ENCODE assay signal across 17 cellular contexts in the genomic region with DNA sequence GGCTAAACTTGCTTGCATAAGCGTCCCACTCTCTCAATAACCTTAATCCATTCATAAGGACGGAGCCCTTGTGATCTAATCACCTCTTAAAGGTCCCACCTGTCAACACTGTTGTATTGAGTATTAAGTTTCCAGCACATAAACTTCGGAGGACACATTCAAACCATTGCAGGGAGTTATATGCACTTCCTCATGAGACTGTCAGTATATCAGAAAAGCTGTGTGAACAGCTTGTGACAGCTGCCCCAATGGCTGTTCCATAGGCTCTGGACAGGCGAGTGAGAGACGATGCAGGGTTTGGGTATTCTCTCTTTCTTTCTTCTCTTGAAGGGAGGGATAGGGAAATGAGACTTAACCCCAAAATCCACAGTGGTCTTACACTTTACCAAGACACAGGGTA.
A peak's percentile ranks its signal among the peaks of the same experiment; 100 is the strongest.
DNase-seq lines count a peak whose midpoint lies in the region; ATAC-seq and TF ChIP-seq lines count a peak whose summit lies in the region.
"Had no signal": no experiment of that assay in that cellular context is flagged by ENCODE, and none has a peak within 500 bp of the region (broad histone marks: within the 10 kb centered on the region; RNA-seq: fewer than 3 reads in every experiment).

No MANE protein-coding gene starts in this region.

- H3K9me3 Mint-ChIP-seq in stimulated activated memory B cell treated with anti-CD40 and anti-IgM and Interleukin-4, amounts not matched to agents 10 μg/mL and 1 μg/mL and 100 μg/mL, for 72 hours = peaks cover 3% of the 10 kb centered on the region
- no peaks in the 10 kb centered on the region for H3K9me3 Mint-ChIP-seq in endodermal cell
- H3K9me3 Mint-ChIP-seq: IgD-negative memory B cell had no signal

- H3K4me3 Mint-ChIP-seq in stimulated activated memory B cell treated with anti-CD40 and anti-IgM and Interleukin-4, amounts not matched to agents 10 μg/mL and 1 μg/mL and 100 μg/mL, for 72 hours = no peak overlapping the region
- no peak overlapping the region for H3K4me3 Mint-ChIP-seq in endodermal cell
- H3K4me3 Mint-ChIP-seq: CD8-positive, alpha-beta T cell; IgD-negative memory B cell had no signal

- TF ChIP-seq CTCF in DOHH2 (IDR thresholded peaks at IDR 0.05; ENCODE audit: low read depth, low read length, poor library complexity, severe bottlenecking) (no peak), GM20000 (IDR thresholded peaks at IDR 0.05; ENCODE audit: extremely low read depth, missing control alignments) (no peak), endodermal cell (conservative IDR thresholded peaks at IDR 0.05) (no peak)

- H3K27ac Mint-ChIP-seq in stimulated activated memory B cell treated with anti-CD40 and anti-IgM and Interleukin-4, amounts not matched to agents 10 μg/mL and 1 μg/mL and 100 μg/mL, for 72 hours = peak overlapping the region; percentile 45
- no peak overlapping the region for H3K27ac Mint-ChIP-seq in endodermal cell
- H3K27ac Mint-ChIP-seq: CD8-positive, alpha-beta T cell; IgD-negative memory B cell had no signal

- H4K20me1 ChIP-seq in DOHH2 (ENCODE audit: control insufficient read depth, insufficient read depth, low read depth, low read length) = no peaks in the 10 kb centered on the region

- H3K4me1 ChIP-seq in DOHH2 (ENCODE audit: control insufficient read depth, low read length) (peaks cover 23% of the 10 kb centered on the region), SJCRH30 (peaks cover 57% of the 10 kb centered on the region), endodermal cell (ENCODE audit: control insufficient read depth, insufficient read depth, low read length) (no peaks in the 10 kb centered on the region)

- peaks cover 14% of the 10 kb centered on the region for H3K4me1 Mint-ChIP-seq in stimulated activated memory B cell treated with anti-CD40 and anti-IgM and Interleukin-4, amounts not matched to agents 10 μg/mL and 1 μg/mL and 100 μg/mL, for 72 hours
- peaks cover 2% of the 10 kb centered on the region for H3K4me1 Mint-ChIP-seq in endodermal cell

- DNase-seq in SJCRH30 (peak; percentile 63 to 84), GM20000 (ENCODE audit: low spot score) (no peak), endodermal cell (no peak), iPS-NIHi11 (ENCODE audit: low spot score) (no peak)
- DNase-seq: ACHN; Calu3; CD8-positive, alpha-beta T cell; DMS79 treated with DMSO at 0.1 percent for 48 hours; EL; GOT3; H7; KBM-7 had no signal

- H3K27me3 ChIP-seq in DOHH2 (ENCODE audit: control insufficient read depth, low read length) (no peaks in the 10 kb centered on the region), SJCRH30 (no peaks in the 10 kb centered on the region), endodermal cell (ENCODE audit: control insufficient read depth, insufficient read depth, low read length, poor library complexity, severe bottlenecking) (peaks cover 6% of the 10 kb centered on the region)

- H3K9me2 ChIP-seq in DOHH2 (replicated peaks; ENCODE audit: control insufficient read depth, low read length) = no peaks in the 10 kb centered on the region

- H3K9me3 ChIP-seq in DOHH2 (ENCODE audit: control insufficient read depth, insufficient read depth, low read length) = no peaks in the 10 kb centered on the region
- H3K9me3 ChIP-seq in SJCRH30 (replicated peaks) = no peaks in the 10 kb centered on the region
- no peaks in the 10 kb centered on the region for H3K9me3 ChIP-seq in endodermal cell (ENCODE audit: control insufficient read depth, low read length)

- H3K27ac ChIP-seq in DOHH2 (ENCODE audit: low read depth, low read length) (no peak overlapping the region), SJCRH30 (peak overlapping the region; percentile 92), endodermal cell (ENCODE audit: low read depth, low read length) (no peak overlapping the region)

- no peaks in the 10 kb centered on the region for H3K36me3 Mint-ChIP-seq in stimulated activated memory B cell treated with anti-CD40 and anti-IgM and Interleukin-4, amounts not matched to agents 10 μg/mL and 1 μg/mL and 100 μg/mL, for 72 hours
- no peaks in the 10 kb centered on the region for H3K36me3 Mint-ChIP-seq in endodermal cell (ENCODE audit: low read depth)
- H3K36me3 Mint-ChIP-seq: CD8-positive, alpha-beta T cell; IgD-negative memory B cell had no signal

- H3K36me3 ChIP-seq in DOHH2 (ENCODE audit: control insufficient read depth, low read length) (no peaks in the 10 kb centered on the region), SJCRH30 (no peaks in the 10 kb centered on the region), endodermal cell (ENCODE audit: control insufficient read depth, insufficient read depth, low read length) (no peaks in the 10 kb centered on the region)

- H3K4me2 ChIP-seq in DOHH2 (ENCODE audit: low read length) = peak overlapping the region; percentile 10

- peaks cover 13% of the 10 kb centered on the region for H3K27me3 Mint-ChIP-seq in stimulated activated memory B cell treated with anti-CD40 and anti-IgM and Interleukin-4, amounts not matched to agents 10 μg/mL and 1 μg/mL and 100 μg/mL, for 72 hours
- H3K27me3 Mint-ChIP-seq in endodermal cell (ENCODE audit: insufficient read depth) = peaks cover 2% of the 10 kb centered on the region
- H3K27me3 Mint-ChIP-seq: IgD-negative memory B cell had no signal

- ATAC-seq in stimulated activated memory B cell treated with anti-CD40 and anti-IgM and Interleukin-4, amounts not matched to agents 10 μg/mL and 1 μg/mL and 100 μg/mL, for 72 hours = no peak
- ATAC-seq: CD8-positive, alpha-beta T cell; HepG2 had no signal

- WGBS in endodermal cell (ENCODE audit: insufficient coverage in 1 of 2, insufficient read length in 1 of 2), 2 experiments = 83 to 89% methylated on average over 3 to 5 of the region's 5 CpGs

- H3K79me2 ChIP-seq in DOHH2 (ENCODE audit: control insufficient read depth, low read length) = no peaks in the 10 kb centered on the region

- no peaks in the 10 kb centered on the region for H3F3A ChIP-seq in DOHH2 (ENCODE audit: control insufficient read depth, insufficient read depth)

- no peak overlapping the region for H3K9ac ChIP-seq in endodermal cell (ENCODE audit: extremely low read depth, low read length, poor library complexity, severe bottlenecking)

- no peak overlapping the region for H3K4me3 ChIP-seq in DOHH2 (ENCODE audit: low read length)
- H3K4me3 ChIP-seq in SJCRH30 = peak overlapping the region; percentile 27
- no peak overlapping the region for H3K4me3 ChIP-seq in endodermal cell (ENCODE audit: low read length)
- H3K4me3 ChIP-seq: GM12878 had no signal

Comparison
In these comparisons a context has a peak if more than half of its experiments do, and no peak if none do; other contexts are left out.
1. DNase-seq: peak in SJCRH30 (2 of 2); none in GM20000 (single experiment), endodermal cell (single experiment) and iPS-NIHi11 (single experiment).